11 cellular contexts compared by ENCODE assay signal in the genomic region with DNA sequence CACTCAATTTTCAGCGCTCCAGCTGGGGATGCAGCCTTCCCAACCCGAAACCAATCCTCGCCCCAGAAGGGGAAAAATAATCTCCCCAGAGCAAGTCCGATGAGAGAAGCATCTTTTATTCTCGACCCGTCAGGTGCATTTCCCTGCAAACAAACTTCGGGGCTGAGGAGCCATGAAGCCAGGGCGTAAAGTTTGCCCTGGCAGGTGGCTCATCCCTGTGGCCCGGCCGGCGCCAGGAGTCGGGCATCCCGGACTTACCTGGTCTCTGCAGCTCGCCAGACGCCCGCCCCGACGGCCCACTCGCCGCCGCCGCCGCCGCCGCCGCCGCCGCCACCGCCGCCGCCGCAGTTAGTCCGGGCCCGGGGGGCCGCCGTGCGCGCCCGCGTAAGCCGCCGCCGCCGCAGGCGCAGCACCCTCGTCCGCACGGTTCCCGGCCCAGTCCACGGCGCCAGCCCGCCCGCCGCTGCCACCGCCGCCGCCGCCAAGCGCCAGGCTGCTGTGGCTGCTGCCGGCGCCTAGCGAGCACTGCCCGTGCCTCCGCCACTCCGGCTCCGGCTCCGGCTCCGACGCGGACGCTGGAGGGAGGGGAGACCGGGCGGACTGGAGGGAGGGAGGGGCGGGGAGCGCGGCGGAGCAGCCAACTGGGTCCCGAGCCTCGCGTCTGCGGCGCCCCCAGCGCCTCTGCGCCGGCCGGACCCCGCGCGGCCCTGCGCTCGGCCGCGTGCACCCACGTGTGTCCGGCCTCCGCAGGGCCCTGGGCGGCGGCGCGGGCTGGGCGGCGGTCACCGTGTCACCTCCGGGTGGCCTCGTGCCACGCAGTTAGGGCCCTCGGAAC. TPM values are rescaled to one million over a fixed set of nuclear protein-coding genes. Genes with fewer than 3 reads are reported as not detected.
A peak's percentile ranks its signal among the peaks of the same experiment; 100 is the strongest.
DNase-seq lines count a peak whose midpoint lies in the region; ATAC-seq, FAIRE-seq and TF ChIP-seq lines count a peak whose summit lies in the region.
"Had no signal": no experiment of that assay in that cellular context is flagged by ENCODE, and none has a peak within 500 bp of the region (broad histone marks: within the 10 kb centered on the region; RNA-seq: fewer than 3 reads in every experiment).

Gene CNTN3, minus strand, starts transcription at position 527 of the 835 bp plus-strand sequence. CDS start 93,547 bp downstream, outside the sequence.

- no peak for TF ChIP-seq CTCF in HFFc6 (IDR thresholded peaks at IDR 0.05)
- TF ChIP-seq CTCF in cardiac fibroblast (IDR thresholded peaks at IDR 0.05; ENCODE audit: low read depth, low read length): no peak
- no peak for TF ChIP-seq CTCF in kidney (IDR thresholded peaks at IDR 0.05; ENCODE audit: borderline replicate concordance, extremely low read depth, insufficient read depth)
- TF ChIP-seq CTCF in spleen (IDR thresholded peaks at IDR 0.05 in 8 of 11, conservative IDR thresholded peaks at IDR 0.05 in 3 of 11): no peak

- peaks cover 0 to 36% (median 3%) of the 10 kb centered on the region in 7 donors for H3K27me3 ChIP-seq in spleen (replicated peaks in 1 of 7)

- peak within 1 kb of the TSS in 1 of 2 donors; percentile 67 for H3K9ac ChIP-seq in kidney (ENCODE audit: low read length in 2 of 2)

- peak within 1 kb of the TSS; percentile 64 for H3K27ac Mint-ChIP-seq in HFFc6
- H3K27ac Mint-ChIP-seq: activated T-cell treated with anti-CD3 and anti-CD28 coated beads, Interleukin-2, amount 50 U/mL, for 72 hours had no signal

- H3K27ac ChIP-seq in kidney (ENCODE audit: low read depth in 2 of 2, low read length in 2 of 2): peak within 1 kb of the TSS; percentile 14 to 25
- peak within 1 kb of the TSS in 3 of 8 donors; percentile 41 to 64 (median 56) for H3K27ac ChIP-seq in spleen

- no peaks in the 10 kb centered on the region for H3K9me3 Mint-ChIP-seq in HFFc6

- no peaks in the 10 kb centered on the region for H3K36me3 Mint-ChIP-seq in HFFc6 (ENCODE audit: low read depth)

- no peak for TF ChIP-seq POLR2A in spleen (IDR thresholded peaks at IDR 0.05)

- peaks cover 38% of the 10 kb centered on the region for H3K4me1 Mint-ChIP-seq in HFFc6 (ENCODE audit: low read depth)

- no peak for ATAC-seq in GM19452 (IDR thresholded peaks at IDR 0.05; ENCODE audit: unreplicated experiment)
- no peak for ATAC-seq in GM19023 (IDR thresholded peaks at IDR 0.05; ENCODE audit: unreplicated experiment)
- ATAC-seq: activated T-cell treated with anti-CD3 and anti-CD28 coated beads, Interleukin-2, amount 50 U/mL, for 72 hours had no signal

- H3K4me1 ChIP-seq in kidney (ENCODE audit: control insufficient read depth in 1 of 2, insufficient read depth in 1 of 2, low read depth in 1 of 2, low read length in 2 of 2): no peaks in the 10 kb centered on the region
- H3K4me1 ChIP-seq in spleen: peaks cover 0 to 5% (median 0%) of the 10 kb centered on the region in 6 donors

- H3K27me3 Mint-ChIP-seq in HFFc6 (ENCODE audit: insufficient read depth): no peaks in the 10 kb centered on the region

- intact Hi-C loops in kidney (cut with DNase I): no loop called here
- intact Hi-C loops in spleen (cut with DNase I; ENCODE audit: low total_unique reads): no loop called here

- H3K9me3 ChIP-seq in kidney (ENCODE audit: control insufficient read depth in 1 of 2, low read length in 2 of 2) (no peaks in the 10 kb centered on the region), spleen (no peaks in the 10 kb centered on the region)

- H3K36me3 ChIP-seq in kidney (ENCODE audit: control insufficient read depth in 1 of 2, insufficient read depth in 2 of 2, low read length in 2 of 2): no peaks in the 10 kb centered on the region
- no peaks in the 10 kb centered on the region for H3K36me3 ChIP-seq in spleen

- H3K4me3 ChIP-seq in cardiac fibroblast (replicated peaks in 1 of 2; ENCODE audit: low read depth in 2 of 2, low read length in 2 of 2): peak within 1 kb of the TSS; percentile 36 to 60
- H3K4me3 ChIP-seq in kidney (ENCODE audit: low read length in 2 of 2): peak within 1 kb of the TSS; percentile 81 to 84
- peak within 1 kb of the TSS in 7 of 8 donors; percentile 5 to 65 (median 27) for H3K4me3 ChIP-seq in spleen

- no peak for FAIRE-seq in kidney (lab: Jason Lieb, UNC)
- FAIRE-seq: GM19239 had no signal

- DNase-seq in HFFc6: no peak
- peak; percentile 19 to 25 for DNase-seq in cardiac fibroblast (ENCODE audit: low read depth in 2 of 2)
- peak; percentile 80 for DNase-seq in kidney
- peak; percentile 72 for DNase-seq in spleen
- no peak for DNase-seq in NCI-H2196 (lab: John Stamatoyannopoulos, UW; ENCODE audit: unreplicated experiment)
- no peak for DNase-seq in T-helper 2 cell
- DNase-seq: activated T-cell treated with anti-CD3 and anti-CD28 coated beads, Interleukin-2, amount 50 U/mL, for 72 hours; NCI-H446 treated with DMSO at 0.1 percent for 48 hours had no signal

- H3K4me3 Mint-ChIP-seq in HFFc6: peak within 1 kb of the TSS; percentile 91
- H3K4me3 Mint-ChIP-seq: activated T-cell treated with anti-CD3 and anti-CD28 coated beads, Interleukin-2, amount 50 U/mL, for 72 hours had no signal

- WGBS in spleen, 5 donors: 5 to 14% (median 6%) methylated on average over 27 to 107 of the region's 107 CpGs

RNA-seq across cellular contexts. Expression of gene CNTN3, which starts in this region (rescaled TPM):
- total RNA-seq in HFFc6 (2021; fragmentation: NEBNext Ultra II Directional; extraction: Animal tissue kit (Norgen Biotek cat#: 25700)): 10 to 100 TPM in 5 of 6 experiments, 1 to 10 TPM in 1; 9.8 to 14.6 (median 12.3) TPM
- total RNA-seq in kidney (3.8 TPM), spleen (1 to 10 TPM; 2.3 to 6.7 (median 4.7) TPM)
- polyA plus RNA-seq in kidney (ENCODE audit: insufficient read depth, low read depth, low replicate concordance) (3.8 TPM), spleen (1 to 10 TPM in 1 of 3 donors, under 1 TPM in 2; 0.30 to 1.2 (median 0.85) TPM)
- total RNA-seq: activated T-cell treated with anti-CD3 and anti-CD28 coated beads, Interleukin-2, amount 50 U/mL, for 72 hours had no signal

Comparison
In these comparisons a context has a peak if more than half of its experiments do, and no peak if none do; other contexts are left out.
1. DNase-seq: peak in cardiac fibroblast (2 of 2), kidney (single experiment) and spleen (single experiment); none in HFFc6 (single experiment), NCI-H2196 (single experiment) and T-helper 2 cell (0 of 5).
2. H3K4me3 ChIP-seq: peak in every context shown above with its lines; median percentile 82 in kidney; 48 in cardiac fibroblast; 27 in spleen.